In genomic region chr5:160198886-160199409, GRCh38 we compare ENCODE assay signal across 10 cellular contexts. TPM values are rescaled to one million over a fixed set of nuclear protein-coding genes. Genes with fewer than 3 reads are reported as not detected.
DNase-seq lines count a peak whose midpoint lies in the region; ATAC-seq, FAIRE-seq and TF ChIP-seq lines count a peak whose summit lies in the region.
"Had no signal": no experiment of that assay in that cellular context is flagged by ENCODE, and none has a peak within 500 bp of the region (broad histone marks: within the 10 kb centered on the region; RNA-seq: fewer than 3 reads in every experiment).

No MANE protein-coding gene starts in this region.

- no peak for DNase-seq in activated naive CD8-positive, alpha-beta T cell treated with anti-CD3 and anti-CD28 coated beads for 36 hours
- no peak for DNase-seq in HepG2 (ENCODE audit: low spot score)
- no peak for DNase-seq in tibial artery
- no peak for DNase-seq in NCI-H1105 treated with DMSO at 0.1 percent for 48 hours (lab: John Stamatoyannopoulos, UW)
- no peak for DNase-seq in SIG-M5 (lab: John Stamatoyannopoulos, UW)
- DNase-seq in stimulated activated CD4-positive, alpha-beta T cell treated with anti-CD3 and anti-CD28 coated beads, Interleukin-12 subunit alpha, Interleukin-12 subunit beta, amount 100 ng/mL, for 4 hours: no peak

- POLR2A ChIA-PET in HepG2 (lab: Yijun Ruan, JAX): no interaction called here

- peaks cover 5% of the 10 kb centered on the region for H3K27me3 Mint-ChIP-seq in activated naive CD8-positive, alpha-beta T cell
- peaks cover 13% of the 10 kb centered on the region for H3K27me3 Mint-ChIP-seq in activated naive CD8-positive, alpha-beta T cell treated with anti-CD3 and anti-CD28 coated beads for 36 hours

- intact Hi-C loops in HepG2 (cut with micrococcal nuclease; ENCODE audit: unreplicated experiment) (loop anchor here (1.0 to 5.0 kb wide), 2 partner anchors 146 to 177 kb away; no protein-coding TSS in a partner anchor), tibial artery (cut with DNase I; ENCODE audit: low total_unique reads) (loop anchor here (2.0 to 5.0 kb wide), 2 partner anchors 146 to 188 kb away; no protein-coding TSS in a partner anchor)

- CTCF ChIA-PET in HepG2 (lab: Yijun Ruan, JAX; ENCODE audit: low intra/inter-chr PET ratio, low total read pairs): interaction anchor here (1.3 to 2.3 kb wide), 3 partner anchors 146 to 192 kb away, joined by 3 to 46 read pairs (median 12); no protein-coding TSS in a partner anchor

- H3K79me2 ChIP-seq in HepG2 (ENCODE audit: insufficient read depth, low read length): no peaks in the 10 kb centered on the region

- TF ChIP-seq CTCF in WI38 (IDR thresholded peaks at IDR 0.05; ENCODE audit: low read depth, low read length): no peak
- no peak for TF ChIP-seq CTCF in HepG2 (CRISPR knock-in tag; IDR thresholded peaks at IDR 0.05)
- no peak for TF ChIP-seq CTCF in tibial artery (IDR thresholded peaks at IDR 0.05)

- peaks cover 2% of the 10 kb centered on the region for H3K4me1 Mint-ChIP-seq in activated naive CD8-positive, alpha-beta T cell (ENCODE audit: low read depth)
- H3K4me1 Mint-ChIP-seq in activated naive CD8-positive, alpha-beta T cell treated with anti-CD3 and anti-CD28 coated beads for 36 hours: peaks cover 3% of the 10 kb centered on the region

- FAIRE-seq in HepG2 (lab: Jason Lieb, UNC): no peak

- no peak overlapping the region for H2AFZ ChIP-seq in HepG2 (ENCODE audit: low read length)

- H3K36me3 Mint-ChIP-seq in activated naive CD8-positive, alpha-beta T cell: no peaks in the 10 kb centered on the region
- H3K36me3 Mint-ChIP-seq in activated naive CD8-positive, alpha-beta T cell treated with anti-CD3 and anti-CD28 coated beads for 36 hours: no peaks in the 10 kb centered on the region
- H3K36me3 Mint-ChIP-seq: CD14-positive monocyte had no signal

- H3K9me3 Mint-ChIP-seq in activated naive CD8-positive, alpha-beta T cell (ENCODE audit: low read depth): no peaks in the 10 kb centered on the region
- H3K9me3 Mint-ChIP-seq in activated naive CD8-positive, alpha-beta T cell treated with anti-CD3 and anti-CD28 coated beads for 36 hours: no peaks in the 10 kb centered on the region

- H3K4me1 ChIP-seq in HepG2 (ENCODE audit: insufficient read depth, low read length): peaks cover 13% of the 10 kb centered on the region; the same call in 1 of the 2 replicates
- H3K4me1 ChIP-seq in tibial artery: no peaks in the 10 kb centered on the region

- WGBS in HepG2 (ENCODE audit: low lambda C conversion rate): 0% methylated on average over 4 of the region's 8 CpGs

- no peak overlapping the region for H3K9ac ChIP-seq in HepG2 (ENCODE audit: insufficient read depth, low read depth, low read length)

- TF ChIP-seq EP300 in HepG2 (IDR thresholded peaks at IDR 0.05; ENCODE audit: low read depth in 2 of 2, low read length in 2 of 2) (no peak), HepG2 (CRISPR knock-in tag; IDR thresholded peaks at IDR 0.05; ENCODE audit: borderline replicate concordance) (no peak)

- H3K9me3 ChIP-seq in HepG2 (ENCODE audit: low read length) (no peaks in the 10 kb centered on the region), tibial artery (no peaks in the 10 kb centered on the region)

- peak; percentile 48 for ATAC-seq in HepG2

- peaks cover 3 to 11% of the 10 kb centered on the region in 2 experiments; a peak in 3 of 5 replicates for H3K27me3 ChIP-seq in HepG2 (ENCODE audit: control insufficient read depth in 1 of 2, insufficient read depth in 2 of 2, low read length in 2 of 2)
- no peaks in the 10 kb centered on the region for H3K27me3 ChIP-seq in tibial artery

- no peaks in the 10 kb centered on the region for H4K20me1 ChIP-seq in HepG2 (ENCODE audit: insufficient read depth, low read length)

- in situ Hi-C loops in HepG2 (cut with HindIII; ENCODE audit: extremely low pct_ligation_motif_present, low pct_unique_long_range_greater_than_20kb): loop anchor here (5.0 kb wide), 1 partner anchor 148 kb away; no protein-coding TSS in a partner anchor

- no peak for TF ChIP-seq RAD21 in HepG2 (CRISPR knock-in tag; IDR thresholded peaks at IDR 0.05)

- no peak overlapping the region for H3K27ac ChIP-seq in HepG2 (ENCODE audit: extremely low read length, insufficient read depth, low read length)
- H3K27ac ChIP-seq in tibial artery: peak overlapping the region in 1 of 2 donors; percentile 5

- BruUV-seq in HepG2 (replicated peaks; lab: Mats Ljungman, UMichigan): no TSS peak

- peak overlapping the region; percentile 71 for H3K4me3 Mint-ChIP-seq in activated naive CD8-positive, alpha-beta T cell
- H3K4me3 Mint-ChIP-seq in activated naive CD8-positive, alpha-beta T cell treated with anti-CD3 and anti-CD28 coated beads for 36 hours: no peak overlapping the region

- H3K4me3 ChIP-seq in WI38 (ENCODE audit: low read depth, low read length) (0 out of 2 replicates have a peak overlapping the region, but pooled peaks have one; percentile 20), HepG2 (replicated peaks in 1 of 3; ENCODE audit: insufficient read depth in 1 of 3, low read depth in 2 of 3, low read length in 3 of 3) (peak overlapping the region in 1 of 3 experiments; percentile 8; a peak in 1 of 6 replicates), tibial artery (peak overlapping the region; percentile 41 to 52)

- no peak for TF ChIP-seq POLR2A in HepG2 (IDR thresholded peaks at IDR 0.05; ENCODE audit: insufficient read depth in 1 of 2, low read depth in 2 of 2, low read length in 2 of 2)

- H3K36me3 ChIP-seq in HepG2 (replicated peaks in 1 of 2; ENCODE audit: control insufficient read depth in 1 of 2, insufficient read depth in 2 of 2, low read length in 2 of 2) (no peaks in the 10 kb centered on the region), tibial artery (no peaks in the 10 kb centered on the region)

- H3K4me2 ChIP-seq in HepG2 (ENCODE audit: low read depth, low read length): peak overlapping the region; percentile 73

- H3K27ac Mint-ChIP-seq in activated naive CD8-positive, alpha-beta T cell: no peak overlapping the region
- H3K27ac Mint-ChIP-seq in activated naive CD8-positive, alpha-beta T cell treated with anti-CD3 and anti-CD28 coated beads for 36 hours: no peak overlapping the region

TF ChIP-seq in HepG2, 621 proteins besides CTCF, POLR2A, EP300 and RAD21:
- TF ChIP-seq HDAC1 (CRISPR knock-in tag; IDR thresholded peaks at IDR 0.05) (peak; percentile 40; the same call in 1 of the 2 replicates), ZBTB10 (CRISPR knock-in tag; IDR thresholded peaks at IDR 0.05; ENCODE audit: borderline replicate concordance) (no peak), SAFB2 (CRISPR knock-in tag; IDR thresholded peaks at IDR 0.05; ENCODE audit: borderline replicate concordance, low read depth) (0 out of 2 replicates have a peak, but pooled peaks have one; percentile 33), HNRNPLL (IDR thresholded peaks at IDR 0.05; ENCODE audit: low read depth, low read length, poor library complexity, severe bottlenecking) (no peak), ZNF121 (CRISPR knock-in tag; IDR thresholded peaks at IDR 0.05) (no peak), EED (CRISPR knock-in tag; IDR thresholded peaks at IDR 0.05) (0 out of 2 replicates have a peak, but pooled peaks have one; percentile 40)
TF ChIP-seq in HepG2: peak in this region for 3.

RNA-seq across cellular contexts. Expression of gene FABP6, which starts 30.4 kb away (rescaled TPM):
- not detected for total RNA-seq in activated naive CD8-positive, alpha-beta T cell treated with anti-CD3 and anti-CD28 coated beads for 36 hours
- total RNA-seq in HepG2 (2016; rRNA removed; fragmentation: Illumina TruSeq; extraction: Trizol): not detected in 2 replicates
- total RNA-seq in HepG2 (2016; cell fraction: cytosol; rRNA removed; fragmentation: Illumina TruSeq; extraction: Trizol; ENCODE audit: low read depth): not detected in 2 replicates
- total RNA-seq in HepG2 (2016; cell fraction: insoluble cytoplasmic fraction; rRNA removed; fragmentation: Illumina TruSeq; extraction: Trizol): not detected in 2 replicates
- not detected in 2 replicates for total RNA-seq in HepG2 (2016; cell fraction: membrane; rRNA removed; fragmentation: Illumina TruSeq; extraction: Trizol)
- not detected in 2 replicates for total RNA-seq in HepG2 (2016; cell fraction: nucleus; rRNA removed; fragmentation: Illumina TruSeq; extraction: Trizol)
- 0.13 TPM in 1 of 2 replicates, not detected in the other for polyA plus RNA-seq in HepG2 (2011; rRNA removed)
- polyA plus RNA-seq in HepG2 (2011; cell fraction: cytosol; rRNA removed): not detected in 2 replicates
- not detected in 2 replicates for polyA plus RNA-seq in HepG2 (2011; cell fraction: nucleus; rRNA removed)
- 0.23 TPM in 1 of 2 replicates, not detected in the other for polyA plus RNA-seq in HepG2 (2012)
- polyA plus RNA-seq in HepG2 (2016; cell fraction: cytosol; fragmentation: Illumina TruSeq; extraction: Trizol; ENCODE audit: low read depth): not detected in 2 replicates
- not detected in 2 replicates for polyA plus RNA-seq in HepG2 (2016; cell fraction: insoluble cytoplasmic fraction; fragmentation: Illumina TruSeq; extraction: Trizol; ENCODE audit: low read depth)
- polyA plus RNA-seq in HepG2 (2016; cell fraction: membrane; fragmentation: Illumina TruSeq; extraction: Trizol; ENCODE audit: low read depth): not detected in 2 replicates
- not detected in 2 replicates for polyA plus RNA-seq in HepG2 (2016; cell fraction: nucleus; fragmentation: Illumina TruSeq; extraction: Trizol; ENCODE audit: insufficient read depth, low read depth)
- polyA minus RNA-seq in HepG2 (2011; rRNA and poly(A)+ RNA removed; ENCODE audit: low replicate concordance): not detected in 2 replicates
- polyA minus RNA-seq in HepG2 (2011; cell fraction: cytosol; rRNA and poly(A)+ RNA removed): not detected in 2 replicates
- not detected in 2 replicates for polyA minus RNA-seq in HepG2 (2011; cell fraction: nucleus; rRNA and poly(A)+ RNA removed)
- total RNA-seq: myocyte had no signal
- polyA plus RNA-seq: CD14-positive monocyte had no signal
